ENCODE assay signal across 21 cellular contexts in the genomic region with DNA sequence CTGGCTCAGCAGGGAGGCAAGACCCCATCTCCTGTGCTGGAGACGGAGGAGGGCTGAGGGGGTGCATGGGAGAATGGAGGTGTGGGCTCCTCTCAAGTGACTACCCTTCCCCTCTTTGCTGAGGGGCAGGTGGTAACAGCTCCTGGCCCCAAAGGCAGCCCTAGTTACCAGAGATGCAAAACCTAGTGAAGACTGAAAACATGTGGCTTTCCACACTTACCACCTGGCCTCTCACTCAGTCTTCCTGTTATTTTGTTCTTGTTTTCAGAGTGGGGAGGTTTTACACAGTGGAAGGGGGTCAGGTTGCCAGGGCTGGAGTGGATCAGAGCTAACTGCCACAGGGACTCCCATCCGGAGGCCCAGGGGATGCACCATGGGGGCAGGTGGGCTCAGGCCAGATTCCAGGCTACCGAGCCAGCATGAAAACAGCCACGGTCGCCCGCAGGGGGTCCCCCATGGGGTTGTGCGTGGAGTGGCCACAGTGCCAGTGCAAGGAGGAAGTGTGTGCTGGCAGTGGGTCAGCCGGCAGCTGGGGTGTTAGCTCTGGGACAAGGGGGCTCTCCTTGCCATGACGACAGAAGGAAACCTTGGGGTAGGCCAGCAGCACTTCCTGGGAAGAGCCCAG. TPM values are rescaled to one million over a fixed set of nuclear protein-coding genes. Genes with fewer than 3 reads are reported as not detected.
"Had no signal": no experiment of that assay in that cellular context is flagged by ENCODE, and none has a peak within 500 bp of the region (broad histone marks: within the 10 kb centered on the region; RNA-seq: fewer than 3 reads in every experiment).

No MANE protein-coding gene starts in this region.

- H3K9me3 Mint-ChIP-seq: stimulated activated naive CD8-positive, alpha-beta T cell treated with anti-CD3 and anti-CD28 coated beads, Interleukin-15, Interleukin-2, amounts not matched to agents 100 ng/mL and 50 ng/mL, for 24 hours; T-cell had no signal

- ATAC-seq: body of pancreas, left ventricle myocardium superior, right cardiac atrium had no signal

- H3K27me3 Mint-ChIP-seq: stimulated activated naive CD8-positive, alpha-beta T cell treated with anti-CD3 and anti-CD28 coated beads, Interleukin-15, Interleukin-2, amounts not matched to agents 100 ng/mL and 50 ng/mL, for 24 hours had no signal

- H3K4me3 Mint-ChIP-seq: activated naive CD4-positive, alpha-beta T cell treated with anti-CD3 and anti-CD28 coated beads for 36 hours; stimulated activated naive CD8-positive, alpha-beta T cell treated with anti-CD3 and anti-CD28 coated beads, Interleukin-15, Interleukin-2, amounts not matched to agents 100 ng/mL and 50 ng/mL, for 24 hours had no signal

- H3K27ac Mint-ChIP-seq: activated naive CD4-positive, alpha-beta T cell treated with anti-CD3 and anti-CD28 coated beads for 36 hours; activated T-helper 2 cell treated with anti-CD3 and anti-CD28 coated beads, Interferon-gamma antibody, Interleukin-2, Interleukin-4, amounts not matched to agents 10 μg/mL and 5 μg/mL and 100 μg/mL, durations not matched to agents 14 hours and 24 hours and 36 hours; stimulated activated naive CD8-positive, alpha-beta T cell treated with anti-CD3 and anti-CD28 coated beads, Interleukin-15, Interleukin-2, amounts not matched to agents 100 ng/mL and 50 ng/mL, for 24 hours had no signal

- DNase-seq: activated CD4-positive, alpha-beta T cell treated with anti-CD3 and anti-CD28 coated beads, Interleukin-2, amount 50 U/mL, for 48 hours; activated CD4-positive, CD25-positive, alpha-beta regulatory T cell treated with anti-CD3 and anti-CD28 coated beads, Interleukin-2, amount 50 U/mL, for 72 hours; activated naive CD4-positive, alpha-beta T cell treated with anti-CD3 and anti-CD28 coated beads for 36 hours; body of pancreas; central memory CD4-positive, alpha-beta T cell; esophagus squamous epithelium; kidney glomerular epithelial cell; left ventricle myocardium superior; mesendoderm; SK-N-SH; small intestine; stimulated activated CD4-positive, alpha-beta T cell treated with anti-CD3 and anti-CD28 coated beads, Interleukin-4, amount 100 ng/mL, for 24 hours; T-cell; testis; upper lobe of left lung had no signal

- H3K36me3 Mint-ChIP-seq: T-cell had no signal

RNA-seq across cellular contexts. Expression of gene MYT1, which starts 21.1 kb away (rescaled TPM):
- total RNA-seq: activated T-helper 2 cell treated with anti-CD3 and anti-CD28 coated beads, Interferon-gamma antibody, Interleukin-2, Interleukin-4, amounts not matched to agents 10 μg/mL and 5 μg/mL and 100 μg/mL, durations not matched to agents 14 hours and 24 hours and 36 hours; endothelial cell of umbilical vein; esophagus squamous epithelium; fibroblast of villous mesenchyme; osteoblast had no signal
- polyA plus RNA-seq: endothelial cell of umbilical vein had no signal
